ENCODE assay signal across 21 cellular contexts in genomic region chr4:77342170-77342810, GRCh38.
DNase-seq lines count a peak whose midpoint lies in the region; ATAC-seq, FAIRE-seq and TF ChIP-seq lines count a peak whose summit lies in the region.
"Had no signal": no experiment of that assay in that cellular context is flagged by ENCODE, and none has a peak within 500 bp of the region (broad histone marks: within the 10 kb centered on the region; RNA-seq: fewer than 3 reads in every experiment).

No MANE protein-coding gene starts in this region.

- H3K4me3 ChIP-seq in astrocyte (ENCODE audit: insufficient read depth, low read depth, low read length) = no peak overlapping the region
- no peak overlapping the region for H3K4me3 ChIP-seq in mucosa of descending colon
- H3K4me3 ChIP-seq: GM23248 had no signal

- no peak overlapping the region for H2BK120ac ChIP-seq in H9 (ENCODE audit: low read depth, low read length, poor library complexity, severe bottlenecking)

- no peak overlapping the region for H2BK15ac ChIP-seq in H9 (ENCODE audit: low read depth, low read length)

- H2AK5ac ChIP-seq in H9 (ENCODE audit: insufficient read length, low read length) = no peak overlapping the region

- peaks cover 7% of the 10 kb centered on the region in 2 experiments for H3K4me1 Mint-ChIP-seq in H9
- H3K4me1 Mint-ChIP-seq in astrocyte (ENCODE audit: low read depth, unreplicated experiment) = peaks cover 4% of the 10 kb centered on the region
- H3K4me1 Mint-ChIP-seq: CD14-positive monocyte had no signal

- no peak overlapping the region for H3K14ac ChIP-seq in H9 (ENCODE audit: insufficient read depth, low read length)

- DNase-seq in DMS53 (lab: John Stamatoyannopoulos, UW) (peak; percentile 13), DMS53 treated with DMSO at 0.1 percent for 48 hours (lab: John Stamatoyannopoulos, UW; ENCODE audit: unreplicated experiment) (no peak), H9 (peak; percentile 55), astrocyte (ENCODE audit: low read depth) (no peak), islet precursor cell (peak; percentile 85), mucosa of descending colon (no peak)
- no peak for DNase-seq in stimulated activated CD4-positive, alpha-beta T cell treated with anti-CD3 and anti-CD28 coated beads, Interleukin-4, amount 100 ng/mL, for 24 hours
- DNase-seq: AML-193; GM23248; KG1; NCI-H1092 treated with DMSO at 0.1 percent for 48 hours; NCI-H146; NCI-H2029 treated with DMSO at 0.1 percent for 48 hours; NCI-H510A; NCI-H748 treated with DMSO at 0.1 percent for 48 hours; NK-92 treated with Interleukin-12 subunit alpha and Interleukin-12 subunit beta, amount 100 ng/mL, for 24 hours; Right ventricle myocardium superior had no signal

- no peak overlapping the region for H3K4me2 ChIP-seq in H9 (ENCODE audit: insufficient read depth, insufficient read length, low read length)
- H3K4me2 ChIP-seq in astrocyte (ENCODE audit: low read length) = no peak overlapping the region

- no peak for TF ChIP-seq CTCF in H9 (conservative IDR thresholded peaks at IDR 0.05)
- TF ChIP-seq CTCF in astrocyte (IDR thresholded peaks at IDR 0.05; ENCODE audit: insufficient read depth, low read depth, low read length) = no peak
- TF ChIP-seq CTCF in mucosa of descending colon (IDR thresholded peaks at IDR 0.05) = no peak

- no peak overlapping the region for H3K4ac ChIP-seq in H9 (ENCODE audit: low read depth, low read length)

- no peak overlapping the region for H3K18ac ChIP-seq in H9 (ENCODE audit: insufficient read length, low read depth, low read length)

- H3K27ac ChIP-seq in H9 (ENCODE audit: insufficient read length, low read depth, low read length) = no peak overlapping the region
- no peak overlapping the region for H3K27ac ChIP-seq in astrocyte (ENCODE audit: low read depth, low read length)
- H3K27ac ChIP-seq: 22Rv1, GM23248 had no signal

- H3K27me3 Mint-ChIP-seq in H9 (ENCODE audit: low read depth) = peaks cover 6% of the 10 kb centered on the region
- peaks cover 3% of the 10 kb centered on the region for H3K27me3 Mint-ChIP-seq in astrocyte (ENCODE audit: low read depth, unreplicated experiment)

- H2AFZ ChIP-seq in H9 (ENCODE audit: low read length) = no peak overlapping the region
- no peak overlapping the region for H2AFZ ChIP-seq in astrocyte (ENCODE audit: low read depth, low read length)
- H2AFZ ChIP-seq: GM23248 had no signal

- H3K36me3 ChIP-seq in astrocyte (ENCODE audit: insufficient read depth, low read length) (no peaks in the 10 kb centered on the region), mucosa of descending colon (ENCODE audit: low read depth) (no peaks in the 10 kb centered on the region)

- intact Hi-C loops in mucosa of descending colon (cut with DNase I, micrococcal nuclease) = no loop called here

- H4K20me1 ChIP-seq in H9 (ENCODE audit: control insufficient read depth, insufficient read depth, insufficient read length) (no peaks in the 10 kb centered on the region), astrocyte (ENCODE audit: insufficient read depth, low read length) (no peaks in the 10 kb centered on the region)

- H3K9ac ChIP-seq in H9 (ENCODE audit: extremely low read depth, insufficient read length, low read length) (no peak overlapping the region), astrocyte (ENCODE audit: low read length) (no peak overlapping the region)
- H3K9ac ChIP-seq: GM23248 had no signal

- H3K56ac ChIP-seq in H9 (ENCODE audit: insufficient read length, low read depth, low read length) = no peak overlapping the region

- H3K9me3 ChIP-seq in H9 (ENCODE audit: control insufficient read depth, low read depth, low read length) = peaks cover 6% of the 10 kb centered on the region
- H3K9me3 ChIP-seq in astrocyte (ENCODE audit: insufficient read depth, low read depth, low read length) = peaks cover 10% of the 10 kb centered on the region
- peaks cover 13% of the 10 kb centered on the region for H3K9me3 ChIP-seq in mucosa of descending colon

- H4K8ac ChIP-seq in H9 (replicated peaks; ENCODE audit: insufficient read length, low read depth, low read length) = no peak overlapping the region

- H3T11ph ChIP-seq in H9 (ENCODE audit: low read length) = no peak overlapping the region

- FAIRE-seq in astrocyte (lab: Jason Lieb, UNC) = no peak
- FAIRE-seq: G401.6 had no signal

- H2BK12ac ChIP-seq in H9 (ENCODE audit: insufficient read length, low read depth, low read length) = no peak overlapping the region

- H4K91ac ChIP-seq in H9 (ENCODE audit: insufficient read length, low read depth, low read length) = no peak overlapping the region

- H3K23ac ChIP-seq in H9 (ENCODE audit: insufficient read length, low read depth, low read length) = no peak overlapping the region

- H3K27me3 ChIP-seq in H9 (ENCODE audit: insufficient read depth, low read length) = no peaks in the 10 kb centered on the region
- peaks cover 2% of the 10 kb centered on the region for H3K27me3 ChIP-seq in astrocyte (ENCODE audit: insufficient read depth, low read length)

- H4K5ac ChIP-seq in H9 (ENCODE audit: insufficient read length, low read depth, low read length) = no peak overlapping the region

- ATAC-seq in mucosa of descending colon (no peak), GM19328 (IDR thresholded peaks at IDR 0.05; ENCODE audit: unreplicated experiment) (no peak)

- H3K23me2 ChIP-seq in H9 (ENCODE audit: insufficient read length, low read depth, low read length, poor library complexity, severe bottlenecking) = no peaks in the 10 kb centered on the region

- H3K79me1 ChIP-seq in H9 (ENCODE audit: insufficient read depth, low read depth, low read length, poor library complexity, severe bottlenecking) = no peaks in the 10 kb centered on the region

- H2BK20ac ChIP-seq in H9 (ENCODE audit: low read depth, low read length, poor library complexity, severe bottlenecking) = no peak overlapping the region

- H3K27ac Mint-ChIP-seq in H9 (no peak overlapping the region), astrocyte (ENCODE audit: unreplicated experiment) (peak overlapping the region; percentile 53)

- H3K79me2 ChIP-seq in H9 (ENCODE audit: insufficient read depth, low read length) = no peaks in the 10 kb centered on the region
- H3K79me2 ChIP-seq in astrocyte (ENCODE audit: insufficient read depth, low read length) = no peaks in the 10 kb centered on the region

- H3K9me3 Mint-ChIP-seq in H9 (peaks cover 26 to 35% of the 10 kb centered on the region in 2 experiments), astrocyte (ENCODE audit: unreplicated experiment) (peaks cover 38% of the 10 kb centered on the region)

- H3K4me3 Mint-ChIP-seq in H9 (no peak overlapping the region), astrocyte (ENCODE audit: unreplicated experiment) (no peak overlapping the region)
- H3K4me3 Mint-ChIP-seq: CD14-positive monocyte had no signal

- no peak overlapping the region for H2BK5ac ChIP-seq in H9 (ENCODE audit: insufficient read length, low read length)

- peaks cover 2 to 27% (median 8%) of the 10 kb centered on the region in 3 experiments for H3K36me3 Mint-ChIP-seq in H9 (ENCODE audit: insufficient read depth in 1 of 3, low read depth in 3 of 3)
- peaks cover 3% of the 10 kb centered on the region for H3K36me3 Mint-ChIP-seq in astrocyte (ENCODE audit: low read depth, unreplicated experiment)
- H3K36me3 Mint-ChIP-seq: CD14-positive monocyte had no signal

- H3K4me1 ChIP-seq in H9 (ENCODE audit: insufficient read depth, low read length) (peaks cover 2% of the 10 kb centered on the region; the same call in 1 of the 2 replicates), astrocyte (ENCODE audit: insufficient read depth, low read length) (no peaks in the 10 kb centered on the region), mucosa of descending colon (ENCODE audit: low read depth) (no peaks in the 10 kb centered on the region)

- no CpG with 5 or more reads among the region's 2 CpGs for WGBS in H9 (ENCODE audit: extremely low coverage, insufficient read length, low lambda C conversion rate)

Comparison
In these comparisons a context has a peak if more than half of its experiments do, and no peak if none do; other contexts are left out.
1. DNase-seq: peak in DMS53 (single experiment), H9 (single experiment) and islet precursor cell (single experiment); none in DMS53 treated with DMSO at 0.1 percent for 48 hours (single experiment), astrocyte (single experiment), mucosa of descending colon (0 of 3) and stimulated activated CD4-positive, alpha-beta T cell treated with anti-CD3 and anti-CD28 coated beads, Interleukin-4, amount 100 ng/mL, for 24 hours (single experiment).